ENCODE assay signal across 9 cellular contexts in the genomic region with DNA sequence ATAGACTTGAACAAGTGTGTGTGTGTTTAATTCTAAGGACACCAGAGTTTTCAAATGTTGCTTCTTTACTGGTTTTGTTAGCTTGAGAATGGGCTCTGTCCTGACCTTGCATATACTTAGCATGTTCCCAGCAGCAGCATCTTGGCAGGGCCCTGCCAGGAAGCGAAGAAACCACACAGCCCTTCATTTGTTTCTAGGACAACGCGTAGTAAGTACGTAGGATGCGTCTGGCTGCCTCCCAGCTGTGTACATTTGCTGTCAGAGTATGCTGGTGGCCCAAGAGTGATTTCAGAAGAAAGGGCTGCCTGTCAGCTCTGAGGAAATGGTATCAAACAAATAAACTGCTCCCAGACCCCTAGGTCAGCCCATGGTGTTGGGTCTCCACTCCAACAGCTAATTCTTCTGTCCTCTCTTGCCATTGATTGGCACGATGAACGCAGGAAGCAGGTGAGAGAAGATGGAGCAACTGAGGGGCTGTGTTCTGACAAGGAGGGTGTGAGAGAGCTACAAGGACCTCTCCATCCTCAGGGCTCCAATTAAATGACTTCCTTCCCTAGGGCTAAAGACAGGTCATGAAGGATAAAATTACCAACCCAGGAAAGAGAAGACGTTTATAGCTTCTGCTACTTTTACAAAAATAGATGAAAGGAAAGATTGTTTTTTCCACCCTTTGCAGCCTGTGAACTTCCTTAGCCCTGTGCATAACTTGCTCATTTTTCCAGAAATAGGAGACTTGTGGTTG. TPM values are rescaled to one million over a fixed set of nuclear protein-coding genes. Genes with fewer than 3 reads are reported as not detected.
DNase-seq lines count a peak whose midpoint lies in the region; ATAC-seq lines count a peak whose summit lies in the region.
"Had no signal": no experiment of that assay in that cellular context is flagged by ENCODE, and none has a peak within 500 bp of the region (broad histone marks: within the 10 kb centered on the region; RNA-seq: fewer than 3 reads in every experiment).

No MANE protein-coding gene starts in this region.

- DNase-seq in Kasumi-1 (lab: John Stamatoyannopoulos, UW): peak; percentile 71 to 72
- peak; percentile 17 for DNase-seq in inferior parietal cortex (ENCODE audit: extremely low spot score)
- DNase-seq in aorta: no peak
- DNase-seq in stimulated activated CD4-positive, alpha-beta T cell treated with anti-CD3 and anti-CD28 coated beads, Interleukin-4, amount 100 ng/mL, for 24 hours: no peak
- DNase-seq in NCI-H774 (lab: John Stamatoyannopoulos, UW): no peak
- DNase-seq in NCI-H187 treated with DMSO at 0.1 percent for 48 hours (lab: John Stamatoyannopoulos, UW): no peak
- DNase-seq: NCI-H446 treated with DMSO at 0.1 percent for 48 hours had no signal

- intact Hi-C loops in aorta (cut with DNase I): no loop called here

- 59 to 63% methylated on average over 8 of the region's 8 CpGs for WGBS in aorta, 2 donors

- H3K36me3 ChIP-seq in aorta (ENCODE audit: control insufficient read depth in 1 of 2, insufficient read depth in 2 of 2, low read length in 1 of 2): no peaks in the 10 kb centered on the region

- no peak overlapping the region for H3K4me3 ChIP-seq in aorta (ENCODE audit: low read length in 2 of 2)

- no peaks in the 10 kb centered on the region for H3K4me1 ChIP-seq in aorta (ENCODE audit: control insufficient read depth in 1 of 2, insufficient read depth in 2 of 2, low read length in 2 of 2)

- no peaks in the 10 kb centered on the region for H3K9me3 ChIP-seq in aorta (ENCODE audit: control insufficient read depth, low read length)

- H3K27me3 ChIP-seq in aorta (ENCODE audit: control insufficient read depth in 1 of 2, insufficient read depth in 2 of 2, low read length in 1 of 2): no peaks in the 10 kb centered on the region

- ATAC-seq in GM18502 (IDR thresholded peaks at IDR 0.05; ENCODE audit: poor library complexity, unreplicated experiment) (peak; percentile 54), GM21515 (IDR thresholded peaks at IDR 0.05; ENCODE audit: unreplicated experiment) (peak; percentile 60), aorta (ENCODE audit: low FRiP score) (no peak)

- no peak overlapping the region for H3K27ac ChIP-seq in aorta (ENCODE audit: low read depth in 1 of 2, low read length in 2 of 2)

RNA-seq across cellular contexts. Expression of gene HDDC2, which starts 55.9 kb away (rescaled TPM):
- 10 to 100 TPM; 48.0 to 60.9 TPM for total RNA-seq in aorta
- 100 to 1,000 TPM in 1 of 2 donors, 10 to 100 TPM in 1; 89.7 to 157 TPM for polyA plus RNA-seq in aorta

Comparison
In these comparisons a context has a peak if more than half of its experiments do, and no peak if none do; other contexts are left out.
1. DNase-seq: peak in Kasumi-1 (2 of 2) and inferior parietal cortex (single experiment); none in aorta (0 of 2), stimulated activated CD4-positive, alpha-beta T cell treated with anti-CD3 and anti-CD28 coated beads, Interleukin-4, amount 100 ng/mL, for 24 hours (single experiment), NCI-H774 (single experiment) and NCI-H187 treated with DMSO at 0.1 percent for 48 hours (single experiment).